1 cellular context compared by ENCODE assay signal in the genomic region with DNA sequence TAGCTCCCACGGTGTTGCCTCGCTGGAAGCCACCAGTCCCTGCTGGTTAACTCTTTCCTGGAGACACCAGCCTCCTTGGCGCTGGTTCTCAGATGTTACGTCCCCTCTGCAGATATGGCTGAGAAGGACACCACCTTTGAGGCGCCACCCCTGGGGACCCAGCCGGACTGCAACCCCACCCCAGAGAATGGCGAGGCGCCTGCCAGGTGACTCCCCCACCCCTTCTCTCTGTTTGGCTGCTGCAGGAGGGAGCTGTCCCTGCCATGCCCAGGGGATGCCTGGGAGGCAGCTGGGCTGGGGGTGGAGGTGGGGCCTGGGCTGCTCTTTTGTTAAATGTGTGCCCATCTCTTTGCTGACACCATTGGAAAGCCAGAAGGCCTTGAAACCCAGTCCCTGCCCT.
TF ChIP-seq lines count a peak whose summit lies in the region.

No MANE protein-coding gene starts in this region.

TF ChIP-seq in IMR-90, 13 proteins besides CTCF, POLR2A, EP300 and RAD21 (continued from another document):
- TF ChIP-seq MAZ (IDR thresholded peaks at IDR 0.05; ENCODE audit: borderline replicate concordance, low read depth, low read length) (no peak), MXI1 (IDR thresholded peaks at IDR 0.05; ENCODE audit: borderline replicate concordance, low read depth, low read length) (no peak), MAFK (IDR thresholded peaks at IDR 0.05; ENCODE audit: low read depth, low read length) (no peak)
